1 cellular context compared by ENCODE assay signal in the genomic region with DNA sequence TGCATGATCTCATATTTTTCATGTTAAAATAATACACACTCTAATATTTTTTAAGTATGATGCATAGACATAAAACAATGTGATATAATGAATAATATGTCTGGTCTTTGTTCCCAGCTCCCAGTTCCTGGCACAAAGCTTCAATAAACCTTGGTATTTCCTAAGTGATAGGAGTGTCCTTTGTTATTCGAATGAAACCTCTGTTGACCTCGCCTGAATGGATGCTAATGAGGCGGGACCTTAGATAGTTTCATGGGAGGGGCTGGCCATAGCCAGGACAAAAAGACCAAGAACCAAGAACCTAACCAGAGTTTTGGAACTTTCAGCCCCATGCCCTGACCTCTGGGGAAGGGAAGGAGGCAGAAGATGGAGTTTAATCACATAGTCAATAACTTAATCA.
TF ChIP-seq lines count a peak whose summit lies in the region.

No MANE protein-coding gene starts in this region.

TF ChIP-seq in WTC11, 78 proteins besides CTCF, POLR2A, EP300 and RAD21 (continued from another document):
- TF ChIP-seq, protein P1, sequence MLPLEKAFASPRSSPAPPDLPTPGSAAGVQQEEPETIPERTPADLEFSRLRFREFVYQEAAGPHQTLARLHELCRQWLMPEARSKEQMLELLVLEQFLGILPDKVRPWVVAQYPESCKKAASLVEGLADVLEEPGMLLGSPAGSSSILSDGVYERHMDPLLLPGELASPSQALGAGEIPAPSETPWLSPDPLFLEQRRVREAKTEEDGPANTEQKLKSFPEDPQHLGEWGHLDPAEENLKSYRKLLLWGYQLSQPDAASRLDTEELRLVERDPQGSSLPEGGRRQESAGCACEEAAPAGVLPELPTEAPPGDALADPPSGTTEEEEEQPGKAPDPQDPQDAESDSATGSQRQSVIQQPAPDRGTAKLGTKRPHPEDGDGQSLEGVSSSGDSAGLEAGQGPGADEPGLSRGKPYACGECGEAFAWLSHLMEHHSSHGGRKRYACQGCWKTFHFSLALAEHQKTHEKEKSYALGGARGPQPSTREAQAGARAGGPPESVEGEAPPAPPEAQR (CRISPR knock-in tag; IDR thresholded peaks at IDR 0.05), result no peak
- TF ChIP-seq SMAD4 (CRISPR knock-in tag; IDR thresholded peaks at IDR 0.05) (no peak), TCF7 (CRISPR knock-in tag; IDR thresholded peaks at IDR 0.05; ENCODE audit: low read depth) (no peak)
- TF ChIP-seq, protein P2, sequence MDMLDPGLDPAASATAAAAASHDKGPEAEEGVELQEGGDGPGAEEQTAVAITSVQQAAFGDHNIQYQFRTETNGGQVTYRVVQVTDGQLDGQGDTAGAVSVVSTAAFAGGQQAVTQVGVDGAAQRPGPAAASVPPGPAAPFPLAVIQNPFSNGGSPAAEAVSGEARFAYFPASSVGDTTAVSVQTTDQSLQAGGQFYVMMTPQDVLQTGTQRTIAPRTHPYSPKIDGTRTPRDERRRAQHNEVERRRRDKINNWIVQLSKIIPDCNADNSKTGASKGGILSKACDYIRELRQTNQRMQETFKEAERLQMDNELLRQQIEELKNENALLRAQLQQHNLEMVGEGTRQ (CRISPR knock-in tag; IDR thresholded peaks at IDR 0.05), result no peak
- TF ChIP-seq, protein P3, sequence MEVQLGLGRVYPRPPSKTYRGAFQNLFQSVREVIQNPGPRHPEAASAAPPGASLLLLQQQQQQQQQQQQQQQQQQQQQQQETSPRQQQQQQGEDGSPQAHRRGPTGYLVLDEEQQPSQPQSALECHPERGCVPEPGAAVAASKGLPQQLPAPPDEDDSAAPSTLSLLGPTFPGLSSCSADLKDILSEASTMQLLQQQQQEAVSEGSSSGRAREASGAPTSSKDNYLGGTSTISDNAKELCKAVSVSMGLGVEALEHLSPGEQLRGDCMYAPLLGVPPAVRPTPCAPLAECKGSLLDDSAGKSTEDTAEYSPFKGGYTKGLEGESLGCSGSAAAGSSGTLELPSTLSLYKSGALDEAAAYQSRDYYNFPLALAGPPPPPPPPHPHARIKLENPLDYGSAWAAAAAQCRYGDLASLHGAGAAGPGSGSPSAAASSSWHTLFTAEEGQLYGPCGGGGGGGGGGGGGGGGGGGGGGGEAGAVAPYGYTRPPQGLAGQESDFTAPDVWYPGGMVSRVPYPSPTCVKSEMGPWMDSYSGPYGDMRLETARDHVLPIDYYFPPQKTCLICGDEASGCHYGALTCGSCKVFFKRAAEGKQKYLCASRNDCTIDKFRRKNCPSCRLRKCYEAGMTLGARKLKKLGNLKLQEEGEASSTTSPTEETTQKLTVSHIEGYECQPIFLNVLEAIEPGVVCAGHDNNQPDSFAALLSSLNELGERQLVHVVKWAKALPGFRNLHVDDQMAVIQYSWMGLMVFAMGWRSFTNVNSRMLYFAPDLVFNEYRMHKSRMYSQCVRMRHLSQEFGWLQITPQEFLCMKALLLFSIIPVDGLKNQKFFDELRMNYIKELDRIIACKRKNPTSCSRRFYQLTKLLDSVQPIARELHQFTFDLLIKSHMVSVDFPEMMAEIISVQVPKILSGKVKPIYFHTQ (CRISPR knock-in tag; IDR thresholded peaks at IDR 0.05), result no peak
